In the genomic region with DNA sequence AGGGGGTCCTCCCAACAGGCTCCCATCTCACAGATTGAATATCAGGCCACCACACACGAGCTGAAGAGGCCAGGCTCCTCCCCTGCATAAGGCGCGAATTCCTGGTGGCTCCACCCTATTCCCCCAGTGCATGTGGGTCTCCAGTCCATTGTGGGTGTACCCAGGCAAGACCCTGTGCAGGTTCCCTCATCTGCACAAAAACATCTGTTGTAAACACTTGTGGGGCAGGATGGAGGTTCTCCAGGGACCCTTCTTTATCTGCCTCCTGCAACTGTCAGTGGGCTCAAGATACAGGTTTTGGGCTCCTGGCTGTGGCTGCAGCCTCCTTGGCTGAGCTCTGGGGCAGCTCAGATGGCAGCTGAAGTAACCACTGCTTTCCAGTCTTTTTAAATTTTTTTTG, we compare ENCODE assay signal across 32 cellular contexts.
"Had no signal": no experiment of that assay in that cellular context is flagged by ENCODE, and none has a peak within 500 bp of the region (broad histone marks: within the 10 kb centered on the region; RNA-seq: fewer than 3 reads in every experiment).

No MANE protein-coding gene starts in this region.

- H3K4me1 Mint-ChIP-seq: endodermal cell, immature natural killer cell, memory B cell, mesothelial cell of epicardium, naive B cell had no signal

- H3K4me2 ChIP-seq: smooth muscle cell had no signal

- H3K27ac ChIP-seq: colonic mucosa, epithelial cell of prostate, esophagus muscularis mucosa, foreskin keratinocyte, gastroesophageal sphincter, neutrophil, pancreas, thoracic aorta, tibial nerve, upper lobe of left lung had no signal

- H3K9me3 ChIP-seq: colonic mucosa, esophagus muscularis mucosa, gastroesophageal sphincter, mucosa of descending colon, neutrophil, pancreas, thoracic aorta, tibial nerve, upper lobe of left lung had no signal

- DNase-seq: colonic mucosa; effector CD8-positive, alpha-beta T cell; endodermal cell; foreskin keratinocyte; hypothalamus; immature natural killer cell; islet precursor cell; left ventricle myocardium superior; naive B cell; pancreas; stimulated activated CD4-positive, alpha-beta T cell treated with anti-CD3 and anti-CD28 coated beads, Interleukin-2, amount 100 ng/mL, for 24 hours; stimulated activated CD4-positive, alpha-beta T cell treated with anti-CD3 and anti-CD28 coated beads, Interleukin-4, amount 100 ng/mL, for 24 hours; stimulated activated naive CD8-positive, alpha-beta T cell treated with anti-CD3 and anti-CD28 coated beads, Interleukin-15, Interleukin-2, amounts not matched to agents 100 U/mL and 50 U/mL, for 24 hours; substantia nigra; upper lobe of left lung had no signal

- H3K27ac Mint-ChIP-seq: dendritic cell treated with granulocyte-macrophage colony-stimulating factor and Interleukin-4, amounts not matched to agents 40 ng/mL and 50 ng/mL, for 4 days; endodermal cell; immature natural killer cell; memory B cell; mesothelial cell of epicardium; natural killer cell treated with Interleukin-12 subunit alpha and Interleukin-12 subunit beta and Interleukin-15 and Interleukin-18, amount 100 ng/mL, for 72 hours; progenitor cell of endocrine pancreas; stimulated activated effector memory CD8-positive, alpha-beta T cell treated with anti-CD3 and anti-CD28 coated beads, Interleukin-12 subunit alpha, Interleukin-12 subunit beta, amount 100 ng/mL, for 72 hours had no signal

- H3K9me3 Mint-ChIP-seq: dendritic cell treated with granulocyte-macrophage colony-stimulating factor and Interleukin-4, amounts not matched to agents 40 ng/mL and 50 ng/mL, for 4 days; endodermal cell; immature natural killer cell; memory B cell; mesothelial cell of epicardium; natural killer cell treated with Interleukin-12 subunit alpha and Interleukin-12 subunit beta and Interleukin-15 and Interleukin-18, amount 100 ng/mL, for 72 hours; neural crest cell; stimulated activated effector memory CD8-positive, alpha-beta T cell treated with anti-CD3 and anti-CD28 coated beads, Interleukin-12 subunit alpha, Interleukin-12 subunit beta, amount 100 ng/mL, for 72 hours had no signal

- H3K27me3 Mint-ChIP-seq: dendritic cell treated with granulocyte-macrophage colony-stimulating factor and Interleukin-4, amounts not matched to agents 40 ng/mL and 50 ng/mL, for 4 days; memory B cell; naive B cell; natural killer cell treated with Interleukin-12 subunit alpha and Interleukin-12 subunit beta and Interleukin-15 and Interleukin-18, amount 100 ng/mL, for 72 hours; progenitor cell of endocrine pancreas had no signal

- H3K27me3 ChIP-seq: colonic mucosa, esophagus muscularis mucosa, foreskin keratinocyte, gastroesophageal sphincter, neutrophil, pancreas, tibial nerve, upper lobe of left lung had no signal

- H3K4me1 ChIP-seq: colonic mucosa, foreskin keratinocyte, gastroesophageal sphincter, pancreas, upper lobe of left lung had no signal

- ATAC-seq: foreskin keratinocyte; gastroesophageal sphincter; left ventricle myocardium superior; natural killer cell treated with Interleukin-12 subunit alpha and Interleukin-12 subunit beta and Interleukin-15 and Interleukin-18, amount 100 ng/mL, for 72 hours; pancreas; sciatic nerve; stimulated activated effector memory CD8-positive, alpha-beta T cell treated with anti-CD3 and anti-CD28 coated beads, Interleukin-12 subunit alpha, Interleukin-12 subunit beta, amount 100 ng/mL, for 72 hours; stimulated activated naive CD8-positive, alpha-beta T cell treated with anti-CD3 and anti-CD28 coated beads, Interleukin-15, Interleukin-2, amounts not matched to agents 100 U/mL and 50 U/mL, for 24 hours had no signal

- H3K36me3 ChIP-seq: colonic mucosa had no signal

- H3K4me3 Mint-ChIP-seq: dendritic cell treated with granulocyte-macrophage colony-stimulating factor and Interleukin-4, amounts not matched to agents 40 ng/mL and 50 ng/mL, for 4 days; endodermal cell; immature natural killer cell; memory B cell; mesothelial cell of epicardium; naive B cell; natural killer cell treated with Interleukin-12 subunit alpha and Interleukin-12 subunit beta and Interleukin-15 and Interleukin-18, amount 100 ng/mL, for 72 hours; neural crest cell; stimulated activated effector memory CD8-positive, alpha-beta T cell treated with anti-CD3 and anti-CD28 coated beads, Interleukin-12 subunit alpha, Interleukin-12 subunit beta, amount 100 ng/mL, for 72 hours had no signal

- H3K4me3 ChIP-seq: colonic mucosa, esophagus muscularis mucosa, gastroesophageal sphincter, lung, mucosa of descending colon, pancreas, smooth muscle cell, thoracic aorta, tibial nerve, upper lobe of left lung had no signal
